19 cellular contexts compared by ENCODE assay signal in genomic region chr18:24342347-24342746, GRCh38.
"Had no signal": no experiment of that assay in that cellular context is flagged by ENCODE, and none has a peak within 500 bp of the region (broad histone marks: within the 10 kb centered on the region; RNA-seq: fewer than 3 reads in every experiment).

No MANE protein-coding gene starts in this region.

- H3K27ac ChIP-seq: body of pancreas, esophagus squamous epithelium, foreskin keratinocyte, pancreas, thoracic aorta, upper lobe of left lung had no signal

- H3K27me3 ChIP-seq: body of pancreas, esophagus squamous epithelium, foreskin keratinocyte, pancreas, upper lobe of left lung had no signal

- ATAC-seq: body of pancreas; foreskin keratinocyte; left cardiac atrium; natural killer cell treated with Interleukin-12 subunit alpha and Interleukin-12 subunit beta and Interleukin-15 and Interleukin-18, amount 100 ng/mL, for 72 hours; pancreas; right cardiac atrium had no signal

- H3K4me1 ChIP-seq: body of pancreas, foreskin keratinocyte, pancreas, upper lobe of left lung had no signal

- H3K4me3 ChIP-seq: body of pancreas, esophagus squamous epithelium, pancreas, thoracic aorta, upper lobe of left lung had no signal

- H3K9me3 ChIP-seq: body of pancreas, esophagus squamous epithelium, pancreas, thoracic aorta, upper lobe of left lung had no signal

- H3K36me3 ChIP-seq: esophagus squamous epithelium, pancreas, thoracic aorta had no signal

- DNase-seq: activated CD4-positive, alpha-beta memory T cell treated with anti-CD3 and anti-CD28 coated beads, Interleukin-2, amount 10 ng/mL, durations not matched to agents 7 days and 5 days; activated CD4-positive, alpha-beta T cell treated with anti-CD3 and anti-CD28 coated beads for 48 hours; activated effector memory CD4-positive, alpha-beta T cell treated with anti-CD3 and anti-CD28 coated beads, Interleukin-2, amount 50 U/mL, for 16 hours; activated naive CD4-positive, alpha-beta T cell treated with anti-CD3 and anti-CD28 coated beads, Interleukin-2, amount 10 ng/mL, durations not matched to agents 7 days and 5 days; anterior cingulate cortex; body of pancreas; caudate nucleus; esophagus squamous epithelium; glutamatergic neuron; hippocampal formation; left cardiac atrium; pancreas; right cardiac atrium; stimulated activated CD4-positive, alpha-beta T cell treated with anti-CD3 and anti-CD28 coated beads, Interleukin-4, amount 100 ng/mL, for 24 hours; stimulated activated naive CD4-positive, alpha-beta T cell treated with Interleukin-2 at 50 U/mL for 16 hours; upper lobe of left lung had no signal
